In genomic region chr14:50943261-50943942, GRCh38 we compare ENCODE assay signal across 8 cellular contexts. TPM values are rescaled to one million over a fixed set of nuclear protein-coding genes. Genes with fewer than 3 reads are reported as not detected.
A peak's percentile ranks its signal among the peaks of the same experiment; 100 is the strongest.
DNase-seq lines count a peak whose midpoint lies in the region; ATAC-seq lines count a peak whose summit lies in the region.

No MANE protein-coding gene starts in this region.

- H3K36me3 ChIP-seq in trophoblast cell (ENCODE audit: control insufficient read depth in 1 of 2, insufficient read depth in 2 of 2, low read length in 2 of 2) = no peaks in the 10 kb centered on the region

- H3K4ac ChIP-seq in trophoblast cell (ENCODE audit: low read depth, low read length) = no peak overlapping the region

- H3K27me3 Mint-ChIP-seq in activated T-cell treated with anti-CD3 and anti-CD28 coated beads, Interleukin-2, amount 50 U/mL, for 4 hours (ENCODE audit: low read depth) = peaks cover 30% of the 10 kb centered on the region
- peaks cover 36% of the 10 kb centered on the region for H3K27me3 Mint-ChIP-seq in activated CD4-positive, alpha-beta memory T cell treated with anti-CD3 and anti-CD28 coated beads, Interleukin-2, amount 10 ng/mL, durations not matched to agents 7 days and 5 days

- H3K14ac ChIP-seq in trophoblast cell (ENCODE audit: low read length) = peak overlapping the region; percentile 15

- peak overlapping the region; percentile 40 for H4K8ac ChIP-seq in trophoblast cell (ENCODE audit: low read depth, low read length)

- H3K36me3 Mint-ChIP-seq in activated T-cell treated with anti-CD3 and anti-CD28 coated beads, Interleukin-2, amount 50 U/mL, for 4 hours (ENCODE audit: insufficient read depth) = no peaks in the 10 kb centered on the region
- H3K36me3 Mint-ChIP-seq in activated CD4-positive, alpha-beta memory T cell treated with anti-CD3 and anti-CD28 coated beads, Interleukin-2, amount 10 ng/mL, durations not matched to agents 7 days and 5 days (ENCODE audit: low read depth) = no peaks in the 10 kb centered on the region

- POLR2A ChIA-PET in activated CD4-positive, alpha-beta memory T cell treated with anti-CD3 and anti-CD28 coated beads, Interleukin-2, amount 10 ng/mL, durations not matched to agents 7 days and 5 days (lab: Charles Lee) = no interaction called here

- H3K27ac Mint-ChIP-seq in activated CD4-positive, alpha-beta memory T cell treated with anti-CD3 and anti-CD28 coated beads, Interleukin-2, amount 10 ng/mL, durations not matched to agents 7 days and 5 days = no peak overlapping the region

- peaks cover 6% of the 10 kb centered on the region for H3K79me1 ChIP-seq in trophoblast cell (ENCODE audit: low read length)

- H4K12ac ChIP-seq in trophoblast cell (ENCODE audit: low read depth, low read length) = no peak overlapping the region

- H3K18ac ChIP-seq in trophoblast cell (ENCODE audit: low read length) = peak overlapping the region; percentile 60

- H3K4me3 Mint-ChIP-seq in activated T-cell treated with anti-CD3 and anti-CD28 coated beads, Interleukin-2, amount 50 U/mL, for 4 hours = peak overlapping the region; percentile 38
- H3K4me3 Mint-ChIP-seq in activated CD4-positive, alpha-beta memory T cell treated with anti-CD3 and anti-CD28 coated beads, Interleukin-2, amount 10 ng/mL, durations not matched to agents 7 days and 5 days = peak overlapping the region; percentile 53

- no peak overlapping the region for H2BK120ac ChIP-seq in trophoblast cell (ENCODE audit: insufficient read depth, low read length, poor library complexity)

- ATAC-seq in activated T-cell treated with anti-CD3 and anti-CD28 coated beads, Interleukin-2, amount 50 U/mL, for 4 hours = no peak
- no peak for ATAC-seq in GM21447 (IDR thresholded peaks at IDR 0.05; ENCODE audit: unreplicated experiment)

- H3K4me1 ChIP-seq in trophoblast cell (ENCODE audit: control insufficient read depth in 1 of 2, insufficient read depth in 2 of 2, low read length in 2 of 2) = peaks cover 0 to 14% of the 10 kb centered on the region in 2 experiments

- peak overlapping the region; percentile 98 for H3K4me2 ChIP-seq in trophoblast cell (ENCODE audit: low read length)

- intact Hi-C loops in cardiac septum (cut with DNase I) = no loop called here

- H3K4me1 Mint-ChIP-seq in activated T-cell treated with anti-CD3 and anti-CD28 coated beads, Interleukin-2, amount 50 U/mL, for 4 hours (ENCODE audit: low read depth) = peaks cover 10% of the 10 kb centered on the region
- peaks cover 14% of the 10 kb centered on the region for H3K4me1 Mint-ChIP-seq in activated CD4-positive, alpha-beta memory T cell treated with anti-CD3 and anti-CD28 coated beads, Interleukin-2, amount 10 ng/mL, durations not matched to agents 7 days and 5 days

- H3K27me3 ChIP-seq in trophoblast cell (ENCODE audit: insufficient read depth, low read length) = no peaks in the 10 kb centered on the region

- peak overlapping the region; percentile 80 for H3K4me3 ChIP-seq in trophoblast cell (ENCODE audit: low read depth, low read length)

- H2BK12ac ChIP-seq in trophoblast cell (ENCODE audit: low read length) = no peak overlapping the region

- DNase-seq in activated T-cell treated with anti-CD3 and anti-CD28 coated beads, Interleukin-2, amount 50 U/mL, for 4 hours = no peak
- DNase-seq in activated T-cell treated with anti-CD3 and anti-CD28 coated beads, Interleukin-2, amount 50 U/mL, for 1 hour = no peak
- DNase-seq in activated CD4-positive, alpha-beta memory T cell treated with anti-CD3 and anti-CD28 coated beads, Interleukin-2, amount 10 ng/mL, durations not matched to agents 7 days and 5 days = no peak
- DNase-seq in cardiac septum (ENCODE audit: low spot score) = peak; percentile 78
- DNase-seq in trophoblast cell = peak; percentile 88 to 90
- DNase-seq in epidermal melanocyte (ENCODE audit: insufficient read length, low spot score) = no peak
- no peak for DNase-seq in NCI-H2171 treated with DMSO at 0.1 percent for 48 hours (lab: John Stamatoyannopoulos, UW)

- no CpG with 5 or more reads among the region's 26 CpGs for WGBS in trophoblast cell (ENCODE audit: extremely low coverage, insufficient coverage, insufficient read length)

- no peak overlapping the region for H3K27ac ChIP-seq in trophoblast cell (ENCODE audit: low read depth, low read length)

- peaks cover 2% of the 10 kb centered on the region for H3K79me2 ChIP-seq in trophoblast cell (ENCODE audit: control insufficient read depth, insufficient read depth, low read length, poor library complexity)

- peaks cover 4% of the 10 kb centered on the region for H3K9me3 ChIP-seq in trophoblast cell (ENCODE audit: insufficient read depth, low read depth, low read length)

- CTCF ChIA-PET in activated CD4-positive, alpha-beta memory T cell treated with anti-CD3 and anti-CD28 coated beads, Interleukin-2, amount 10 ng/mL, durations not matched to agents 7 days and 5 days (lab: Charles Lee) = no interaction called here

- H3K9ac ChIP-seq in trophoblast cell (ENCODE audit: low read length) = no peak overlapping the region

- no peak overlapping the region for H4K91ac ChIP-seq in trophoblast cell (ENCODE audit: low read depth, low read length)

- H2AFZ ChIP-seq in trophoblast cell (ENCODE audit: insufficient read depth, low read length, poor library complexity) = peak overlapping the region; percentile 92

- H3K9me3 Mint-ChIP-seq in activated T-cell treated with anti-CD3 and anti-CD28 coated beads, Interleukin-2, amount 50 U/mL, for 4 hours = no peaks in the 10 kb centered on the region
- no peaks in the 10 kb centered on the region for H3K9me3 Mint-ChIP-seq in activated CD4-positive, alpha-beta memory T cell treated with anti-CD3 and anti-CD28 coated beads, Interleukin-2, amount 10 ng/mL, durations not matched to agents 7 days and 5 days

- no peak overlapping the region for H2BK5ac ChIP-seq in trophoblast cell (ENCODE audit: low read depth, low read length, poor library complexity)

- H2AK5ac ChIP-seq in trophoblast cell (ENCODE audit: low read length) = no peak overlapping the region

- no peak overlapping the region for H3K23ac ChIP-seq in trophoblast cell (ENCODE audit: low read length)

RNA-seq across cellular contexts. Expression of gene PYGL, which starts 0.9 kb away (rescaled TPM):
- total RNA-seq in activated T-cell treated with anti-CD3 and anti-CD28 coated beads, Interleukin-2, amount 50 U/mL, for 4 hours = under 1 TPM; 0.16 to 0.25 (median 0.22) TPM
- total RNA-seq in activated CD4-positive, alpha-beta memory T cell treated with anti-CD3 and anti-CD28 coated beads, Interleukin-2, amount 10 ng/mL, durations not matched to agents 7 days and 5 days = under 1 TPM; 0.40 to 0.53 TPM
- total RNA-seq in cardiac septum = 11.1 TPM
- 14.9 and 16.2 TPM in 2 replicates for polyA plus RNA-seq in trophoblast cell (2013)

Comparison
In these comparisons a context has a peak if more than half of its experiments do, and no peak if none do; other contexts are left out.
1. DNase-seq: peak in cardiac septum (single experiment) and trophoblast cell (2 of 2); none in activated T-cell treated with anti-CD3 and anti-CD28 coated beads, Interleukin-2, amount 50 U/mL, for 4 hours (single experiment), activated T-cell treated with anti-CD3 and anti-CD28 coated beads, Interleukin-2, amount 50 U/mL, for 1 hour (single experiment), activated CD4-positive, alpha-beta memory T cell treated with anti-CD3 and anti-CD28 coated beads, Interleukin-2, amount 10 ng/mL, durations not matched to agents 7 days and 5 days (single experiment), epidermal melanocyte (single experiment) and NCI-H2171 treated with DMSO at 0.1 percent for 48 hours (single experiment).